In the genomic region with DNA sequence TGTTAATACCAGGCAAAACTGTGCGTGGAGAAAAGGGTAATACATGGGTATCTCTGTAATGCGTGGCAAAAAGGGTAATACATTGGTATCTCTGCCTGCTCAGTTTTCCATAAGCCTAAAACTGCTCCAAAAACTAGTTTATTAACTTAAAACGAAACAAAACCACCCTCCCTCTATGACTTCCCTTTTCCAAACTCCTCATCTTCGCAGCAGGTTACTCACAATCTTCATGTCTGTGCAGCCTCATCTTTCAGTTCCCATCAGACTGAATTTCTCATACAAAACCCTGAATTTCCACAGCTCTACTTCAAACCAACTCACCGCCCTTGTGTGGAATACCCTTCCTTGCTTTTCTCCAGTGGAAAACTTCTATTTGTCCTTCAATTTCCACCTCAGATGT, we compare ENCODE assay signal across 12 cellular contexts.
"Had no signal": no experiment of that assay in that cellular context is flagged by ENCODE, and none has a peak within 500 bp of the region (broad histone marks: within the 10 kb centered on the region; RNA-seq: fewer than 3 reads in every experiment).

No MANE protein-coding gene starts in this region.

- ATAC-seq: activated CD4-positive, CD25-positive, alpha-beta regulatory T cell treated with anti-CD3 and anti-CD28 coated beads, Interleukin-2, amount 50 U/mL, for 24 hours; activated T-cell treated with anti-CD3 and anti-CD28 coated beads, Interleukin-2, amount 50 U/mL, for 4 hours; gastrocnemius medialis had no signal

- DNase-seq: activated CD4-positive, alpha-beta T cell treated with anti-CD3 and anti-CD28 coated beads, Interleukin-2, amount 10 ng/mL, durations not matched to agents 7 days and 5 days; activated CD8-positive, alpha-beta memory T cell treated with anti-CD3 and anti-CD28 coated beads, Interleukin-2, amount 50 U/mL, for 4 hours; activated effector memory CD4-positive, alpha-beta T cell treated with anti-CD3 and anti-CD28 coated beads, Interleukin-2, amount 50 U/mL, for 16 hours; activated naive CD4-positive, alpha-beta T cell treated with anti-CD3 and anti-CD28 coated beads, Interleukin-2, amount 50 U/mL, for 16 hours; activated T-cell treated with anti-CD3 and anti-CD28 coated beads, Interleukin-2, amount 50 U/mL, for 4 hours; gastrocnemius medialis; head of caudate nucleus; kidney glomerular epithelial cell; left ventricle myocardium inferior; mammary epithelial cell; stimulated activated CD4-positive, alpha-beta T cell treated with anti-CD3 and anti-CD28 coated beads, Interleukin-2, amount 100 ng/mL, for 24 hours had no signal
